ENCODE assay signal across 1 cellular context in the genomic region with DNA sequence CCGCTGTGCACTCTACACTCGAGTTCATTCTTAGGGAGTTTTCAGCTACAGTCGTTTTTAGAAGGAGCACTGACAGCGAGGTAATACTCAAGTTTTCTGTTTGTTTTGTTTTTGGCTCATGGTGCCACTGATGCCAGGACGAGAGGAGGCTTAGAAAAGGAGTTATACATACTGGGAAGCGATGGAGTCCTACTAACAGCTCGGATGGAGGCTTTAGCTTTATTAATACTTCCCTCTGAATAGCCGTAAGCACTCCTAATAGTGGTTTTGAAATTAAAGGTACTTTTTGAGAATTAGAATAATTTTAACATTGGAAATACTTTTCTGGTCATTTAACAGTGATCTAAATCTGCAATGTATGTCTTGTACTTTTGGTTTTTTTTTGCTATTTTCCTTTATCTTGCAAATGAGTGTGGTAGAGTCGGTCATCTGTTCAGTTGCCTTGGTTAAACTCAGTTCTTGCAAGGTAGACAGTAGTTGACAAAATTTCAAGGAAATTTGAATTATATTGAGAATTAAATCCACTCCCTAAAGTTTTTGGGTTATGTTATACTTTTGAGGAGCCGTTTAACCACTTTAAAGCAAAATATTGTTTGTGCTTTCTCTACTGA.
A peak's percentile ranks its signal among the peaks of the same experiment; 100 is the strongest.
TF ChIP-seq lines count a peak whose summit lies in the region.

No MANE protein-coding gene starts in this region.

TF ChIP-seq in K562, 482 proteins besides CTCF, POLR2A, EP300 and RAD21 (continued from another document):
- TF ChIP-seq, protein P1, sequence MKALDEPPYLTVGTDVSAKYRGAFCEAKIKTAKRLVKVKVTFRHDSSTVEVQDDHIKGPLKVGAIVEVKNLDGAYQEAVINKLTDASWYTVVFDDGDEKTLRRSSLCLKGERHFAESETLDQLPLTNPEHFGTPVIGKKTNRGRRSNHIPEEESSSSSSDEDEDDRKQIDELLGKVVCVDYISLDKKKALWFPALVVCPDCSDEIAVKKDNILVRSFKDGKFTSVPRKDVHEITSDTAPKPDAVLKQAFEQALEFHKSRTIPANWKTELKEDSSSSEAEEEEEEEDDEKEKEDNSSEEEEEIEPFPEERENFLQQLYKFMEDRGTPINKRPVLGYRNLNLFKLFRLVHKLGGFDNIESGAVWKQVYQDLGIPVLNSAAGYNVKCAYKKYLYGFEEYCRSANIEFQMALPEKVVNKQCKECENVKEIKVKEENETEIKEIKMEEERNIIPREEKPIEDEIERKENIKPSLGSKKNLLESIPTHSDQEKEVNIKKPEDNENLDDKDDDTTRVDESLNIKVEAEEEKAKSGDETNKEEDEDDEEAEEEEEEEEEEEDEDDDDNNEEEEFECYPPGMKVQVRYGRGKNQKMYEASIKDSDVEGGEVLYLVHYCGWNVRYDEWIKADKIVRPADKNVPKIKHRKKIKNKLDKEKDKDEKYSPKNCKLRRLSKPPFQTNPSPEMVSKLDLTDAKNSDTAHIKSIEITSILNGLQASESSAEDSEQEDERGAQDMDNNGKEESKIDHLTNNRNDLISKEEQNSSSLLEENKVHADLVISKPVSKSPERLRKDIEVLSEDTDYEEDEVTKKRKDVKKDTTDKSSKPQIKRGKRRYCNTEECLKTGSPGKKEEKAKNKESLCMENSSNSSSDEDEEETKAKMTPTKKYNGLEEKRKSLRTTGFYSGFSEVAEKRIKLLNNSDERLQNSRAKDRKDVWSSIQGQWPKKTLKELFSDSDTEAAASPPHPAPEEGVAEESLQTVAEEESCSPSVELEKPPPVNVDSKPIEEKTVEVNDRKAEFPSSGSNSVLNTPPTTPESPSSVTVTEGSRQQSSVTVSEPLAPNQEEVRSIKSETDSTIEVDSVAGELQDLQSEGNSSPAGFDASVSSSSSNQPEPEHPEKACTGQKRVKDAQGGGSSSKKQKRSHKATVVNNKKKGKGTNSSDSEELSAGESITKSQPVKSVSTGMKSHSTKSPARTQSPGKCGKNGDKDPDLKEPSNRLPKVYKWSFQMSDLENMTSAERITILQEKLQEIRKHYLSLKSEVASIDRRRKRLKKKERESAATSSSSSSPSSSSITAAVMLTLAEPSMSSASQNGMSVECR (CRISPR knock-in tag; IDR thresholded peaks at IDR 0.05): no peak; the same call in 1 of the 2 replicates
- TF ChIP-seq, protein P2, sequence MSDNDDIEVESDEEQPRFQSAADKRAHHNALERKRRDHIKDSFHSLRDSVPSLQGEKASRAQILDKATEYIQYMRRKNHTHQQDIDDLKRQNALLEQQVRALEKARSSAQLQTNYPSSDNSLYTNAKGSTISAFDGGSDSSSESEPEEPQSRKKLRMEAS (CRISPR knock-in tag; IDR thresholded peaks at IDR 0.05): no peak; the same call in 1 of the 2 replicates
- TF ChIP-seq TCF7 (IDR thresholded peaks at IDR 0.05; ENCODE audit: borderline replicate concordance): no peak
- TF ChIP-seq MCM3 (IDR thresholded peaks at IDR 0.05): no peak
- TF ChIP-seq NFXL1 (CRISPR knock-in tag; IDR thresholded peaks at IDR 0.05): no peak
- TF ChIP-seq, protein P3, sequence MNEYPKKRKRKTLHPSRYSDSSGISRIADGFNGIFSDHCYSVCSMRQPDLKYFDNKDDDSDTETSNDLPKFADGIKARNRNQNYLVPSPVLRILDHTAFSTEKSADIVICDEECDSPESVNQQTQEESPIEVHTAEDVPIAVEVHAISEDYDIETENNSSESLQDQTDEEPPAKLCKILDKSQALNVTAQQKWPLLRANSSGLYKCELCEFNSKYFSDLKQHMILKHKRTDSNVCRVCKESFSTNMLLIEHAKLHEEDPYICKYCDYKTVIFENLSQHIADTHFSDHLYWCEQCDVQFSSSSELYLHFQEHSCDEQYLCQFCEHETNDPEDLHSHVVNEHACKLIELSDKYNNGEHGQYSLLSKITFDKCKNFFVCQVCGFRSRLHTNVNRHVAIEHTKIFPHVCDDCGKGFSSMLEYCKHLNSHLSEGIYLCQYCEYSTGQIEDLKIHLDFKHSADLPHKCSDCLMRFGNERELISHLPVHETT (CRISPR knock-in tag; conservative IDR thresholded peaks at IDR 0.05 in 1 of 2, IDR thresholded peaks at IDR 0.05 in 1 of 2): peak in 1 of 2 experiments; percentile 3; a peak in 1 of 4 replicates
- no peak for TF ChIP-seq HIVEP1 (CRISPR knock-in tag; IDR thresholded peaks at IDR 0.05)
- TF ChIP-seq, protein P4, sequence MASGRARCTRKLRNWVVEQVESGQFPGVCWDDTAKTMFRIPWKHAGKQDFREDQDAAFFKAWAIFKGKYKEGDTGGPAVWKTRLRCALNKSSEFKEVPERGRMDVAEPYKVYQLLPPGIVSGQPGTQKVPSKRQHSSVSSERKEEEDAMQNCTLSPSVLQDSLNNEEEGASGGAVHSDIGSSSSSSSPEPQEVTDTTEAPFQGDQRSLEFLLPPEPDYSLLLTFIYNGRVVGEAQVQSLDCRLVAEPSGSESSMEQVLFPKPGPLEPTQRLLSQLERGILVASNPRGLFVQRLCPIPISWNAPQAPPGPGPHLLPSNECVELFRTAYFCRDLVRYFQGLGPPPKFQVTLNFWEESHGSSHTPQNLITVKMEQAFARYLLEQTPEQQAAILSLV (tag; IDR thresholded peaks at IDR 0.05): no peak
- TF ChIP-seq TARDBP (IDR thresholded peaks at IDR 0.05): 0 out of 2 replicates have a peak, but pooled peaks have one; percentile 6
- no peak for TF ChIP-seq CXXC5 (CRISPR knock-in tag; IDR thresholded peaks at IDR 0.05)
- TF ChIP-seq ZNF778 (CRISPR knock-in tag; IDR thresholded peaks at IDR 0.05): no peak
- no peak for TF ChIP-seq HNRNPLL (IDR thresholded peaks at IDR 0.05; ENCODE audit: low read depth, low read length, poor library complexity, severe bottlenecking)
- 0 out of 2 replicates have a peak, but pooled peaks have one; percentile 24 for TF ChIP-seq BACH1 (tag; IDR thresholded peaks at IDR 0.05)
- no peak for TF ChIP-seq BRCA1 (IDR thresholded peaks at IDR 0.05)
- no peak for TF ChIP-seq BRCA1 (CRISPR knock-in tag; IDR thresholded peaks at IDR 0.05)
- TF ChIP-seq MAFF (IDR thresholded peaks at IDR 0.05; ENCODE audit: low read length): no peak
- TF ChIP-seq CSDE1 (IDR thresholded peaks at IDR 0.05): no peak
- no peak for TF ChIP-seq ZNF133 (CRISPR knock-in tag; IDR thresholded peaks at IDR 0.05)
- no peak for TF ChIP-seq ZNF644 (tag; IDR thresholded peaks at IDR 0.05; ENCODE audit: low read depth)
- TF ChIP-seq MYBL2 (IDR thresholded peaks at IDR 0.05; ENCODE audit: low read depth): no peak
- TF ChIP-seq MYBL2 (CRISPR knock-in tag; IDR thresholded peaks at IDR 0.05; ENCODE audit: borderline replicate concordance): no peak
- TF ChIP-seq BMI1 (IDR thresholded peaks at IDR 0.05; ENCODE audit: low read length): no peak
- TF ChIP-seq, protein P5, sequence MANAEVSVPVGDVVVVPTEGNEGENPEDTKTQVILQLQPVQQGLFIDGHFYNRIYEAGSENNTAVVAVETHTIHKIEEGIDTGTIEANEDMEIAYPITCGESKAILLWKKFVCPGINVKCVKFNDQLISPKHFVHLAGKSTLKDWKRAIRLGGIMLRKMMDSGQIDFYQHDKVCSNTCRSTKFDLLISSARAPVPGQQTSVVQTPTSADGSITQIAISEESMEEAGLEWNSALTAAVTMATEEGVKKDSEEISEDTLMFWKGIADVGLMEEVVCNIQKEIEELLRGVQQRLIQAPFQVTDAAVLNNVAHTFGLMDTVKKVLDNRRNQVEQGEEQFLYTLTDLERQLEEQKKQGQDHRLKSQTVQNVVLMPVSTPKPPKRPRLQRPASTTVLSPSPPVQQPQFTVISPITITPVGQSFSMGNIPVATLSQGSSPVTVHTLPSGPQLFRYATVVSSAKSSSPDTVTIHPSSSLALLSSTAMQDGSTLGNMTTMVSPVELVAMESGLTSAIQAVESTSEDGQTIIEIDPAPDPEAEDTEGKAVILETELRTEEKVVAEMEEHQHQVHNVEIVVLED (CRISPR knock-in tag; IDR thresholded peaks at IDR 0.05): no peak
- no peak for TF ChIP-seq KDM5B (IDR thresholded peaks at IDR 0.05; ENCODE audit: insufficient replicate concordance, low read depth, low read length)
- TF ChIP-seq, protein P6, sequence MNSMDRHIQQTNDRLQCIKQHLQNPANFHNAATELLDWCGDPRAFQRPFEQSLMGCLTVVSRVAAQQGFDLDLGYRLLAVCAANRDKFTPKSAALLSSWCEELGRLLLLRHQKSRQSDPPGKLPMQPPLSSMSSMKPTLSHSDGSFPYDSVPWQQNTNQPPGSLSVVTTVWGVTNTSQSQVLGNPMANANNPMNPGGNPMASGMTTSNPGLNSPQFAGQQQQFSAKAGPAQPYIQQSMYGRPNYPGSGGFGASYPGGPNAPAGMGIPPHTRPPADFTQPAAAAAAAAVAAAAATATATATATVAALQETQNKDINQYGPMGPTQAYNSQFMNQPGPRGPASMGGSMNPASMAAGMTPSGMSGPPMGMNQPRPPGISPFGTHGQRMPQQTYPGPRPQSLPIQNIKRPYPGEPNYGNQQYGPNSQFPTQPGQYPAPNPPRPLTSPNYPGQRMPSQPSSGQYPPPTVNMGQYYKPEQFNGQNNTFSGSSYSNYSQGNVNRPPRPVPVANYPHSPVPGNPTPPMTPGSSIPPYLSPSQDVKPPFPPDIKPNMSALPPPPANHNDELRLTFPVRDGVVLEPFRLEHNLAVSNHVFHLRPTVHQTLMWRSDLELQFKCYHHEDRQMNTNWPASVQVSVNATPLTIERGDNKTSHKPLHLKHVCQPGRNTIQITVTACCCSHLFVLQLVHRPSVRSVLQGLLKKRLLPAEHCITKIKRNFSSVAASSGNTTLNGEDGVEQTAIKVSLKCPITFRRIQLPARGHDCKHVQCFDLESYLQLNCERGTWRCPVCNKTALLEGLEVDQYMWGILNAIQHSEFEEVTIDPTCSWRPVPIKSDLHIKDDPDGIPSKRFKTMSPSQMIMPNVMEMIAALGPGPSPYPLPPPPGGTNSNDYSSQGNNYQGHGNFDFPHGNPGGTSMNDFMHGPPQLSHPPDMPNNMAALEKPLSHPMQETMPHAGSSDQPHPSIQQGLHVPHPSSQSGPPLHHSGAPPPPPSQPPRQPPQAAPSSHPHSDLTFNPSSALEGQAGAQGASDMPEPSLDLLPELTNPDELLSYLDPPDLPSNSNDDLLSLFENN (IDR thresholded peaks at IDR 0.05; ENCODE audit: low read depth in 2 of 2, low read length in 2 of 2): no peak
- no peak for TF ChIP-seq HMG20B (CRISPR knock-in tag; IDR thresholded peaks at IDR 0.05)
- TF ChIP-seq, protein P7, sequence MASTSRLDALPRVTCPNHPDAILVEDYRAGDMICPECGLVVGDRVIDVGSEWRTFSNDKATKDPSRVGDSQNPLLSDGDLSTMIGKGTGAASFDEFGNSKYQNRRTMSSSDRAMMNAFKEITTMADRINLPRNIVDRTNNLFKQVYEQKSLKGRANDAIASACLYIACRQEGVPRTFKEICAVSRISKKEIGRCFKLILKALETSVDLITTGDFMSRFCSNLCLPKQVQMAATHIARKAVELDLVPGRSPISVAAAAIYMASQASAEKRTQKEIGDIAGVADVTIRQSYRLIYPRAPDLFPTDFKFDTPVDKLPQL (IDR thresholded peaks at IDR 0.05; ENCODE audit: extremely low read depth, insufficient read length): no peak
- no peak for TF ChIP-seq POU5F1 (IDR thresholded peaks at IDR 0.05; ENCODE audit: borderline replicate concordance, low read depth, low read length, partially characterized antibody)
- TF ChIP-seq ZC3H8 (IDR thresholded peaks at IDR 0.05): no peak
- TF ChIP-seq ADNP (tag; IDR thresholded peaks at IDR 0.05): no peak
- no peak for TF ChIP-seq ZNF124 (CRISPR knock-in tag; IDR thresholded peaks at IDR 0.05)
- no peak for TF ChIP-seq GABPB1 (CRISPR knock-in tag; IDR thresholded peaks at IDR 0.05)
- no peak for TF ChIP-seq NFE2L1 (tag; IDR thresholded peaks at IDR 0.05; ENCODE audit: borderline replicate concordance, low read depth)
- TF ChIP-seq C11orf30 (IDR thresholded peaks at IDR 0.05; ENCODE audit: low read depth): no peak
- TF ChIP-seq, protein P8, sequence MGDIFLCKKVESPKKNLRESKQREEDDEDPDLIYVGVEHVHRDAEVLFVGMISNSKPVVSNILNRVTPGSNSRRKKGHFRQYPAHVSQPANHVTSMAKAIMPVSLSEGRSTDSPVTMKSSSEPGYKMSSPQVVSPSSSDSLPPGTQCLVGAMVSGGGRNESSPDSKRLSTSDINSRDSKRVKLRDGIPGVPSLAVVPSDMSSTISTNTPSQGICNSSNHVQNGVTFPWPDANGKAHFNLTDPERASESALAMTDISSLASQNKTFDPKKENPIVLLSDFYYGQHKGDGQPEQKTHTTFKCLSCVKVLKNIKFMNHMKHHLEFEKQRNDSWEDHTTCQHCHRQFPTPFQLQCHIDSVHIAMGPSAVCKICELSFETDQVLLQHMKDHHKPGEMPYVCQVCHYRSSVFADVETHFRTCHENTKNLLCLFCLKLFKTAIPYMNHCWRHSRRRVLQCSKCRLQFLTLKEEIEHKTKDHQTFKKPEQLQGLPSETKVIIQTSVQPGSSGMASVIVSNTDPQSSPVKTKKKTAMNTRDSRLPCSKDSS (IDR thresholded peaks at IDR 0.05; ENCODE audit: low read depth, partially characterized antibody): no peak
- TF ChIP-seq ETV6 (IDR thresholded peaks at IDR 0.05; ENCODE audit: borderline replicate concordance in 1 of 2, low read depth in 2 of 2, low read length in 1 of 2): no peak
- no peak for TF ChIP-seq ETV6 (CRISPR knock-in tag; IDR thresholded peaks at IDR 0.05; ENCODE audit: borderline replicate concordance)
- no peak for TF ChIP-seq MEIS2 (IDR thresholded peaks at IDR 0.05; ENCODE audit: partially characterized antibody)
- no peak for TF ChIP-seq GABPB2 (CRISPR knock-in tag; conservative IDR thresholded peaks at IDR 0.05)
- TF ChIP-seq PHTF2 (CRISPR knock-in tag; IDR thresholded peaks at IDR 0.05): no peak
- TF ChIP-seq ZNF3 (CRISPR knock-in tag; IDR thresholded peaks at IDR 0.05): no peak
- TF ChIP-seq CHD4 (IDR thresholded peaks at IDR 0.05; ENCODE audit: insufficient read depth, insufficient replicate concordance, low read depth, low read length, poor library complexity, severe bottlenecking): no peak
- TF ChIP-seq SMAD2 (IDR thresholded peaks at IDR 0.05; ENCODE audit: low read depth, low read length): no peak
- TF ChIP-seq POLR2B (IDR thresholded peaks at IDR 0.05; ENCODE audit: low read depth, partially characterized antibody): no peak
TF ChIP-seq in K562: peak in this region for 34.
